16 cellular contexts compared by ENCODE assay signal in genomic region chr6:151610336-151610735, GRCh38.
DNase-seq lines count a peak whose midpoint lies in the region; ATAC-seq and TF ChIP-seq lines count a peak whose summit lies in the region.
"Had no signal": no experiment of that assay in that cellular context is flagged by ENCODE, and none has a peak within 500 bp of the region (broad histone marks: within the 10 kb centered on the region; RNA-seq: fewer than 3 reads in every experiment).

No MANE protein-coding gene starts in this region.

- H3K27me3 ChIP-seq in left ventricle myocardium inferior (ENCODE audit: low read depth): peaks cover 8% of the 10 kb centered on the region
- H3K27me3 ChIP-seq in subcutaneous abdominal adipose tissue (ENCODE audit: control insufficient read depth in 5 of 5, insufficient read depth in 4 of 5, low read length in 5 of 5): no peaks in the 10 kb centered on the region
- no peaks in the 10 kb centered on the region for H3K27me3 ChIP-seq in H7 (ENCODE audit: control insufficient read depth, insufficient read depth, low read length)
- H3K27me3 ChIP-seq in GM23338 (ENCODE audit: insufficient read depth): no peaks in the 10 kb centered on the region
- H3K27me3 ChIP-seq: BLaER1 treated with 17β-estradiol and CSF1 and Interleukin-3, amounts not matched to agents 10 nM and 100 nM had no signal

- H3K4me2 ChIP-seq in GM23338: no peak overlapping the region
- H3K4me2 ChIP-seq: BLaER1 treated with 17β-estradiol and CSF1 and Interleukin-3, amounts not matched to agents 10 nM and 100 nM had no signal

- H3K9me3 ChIP-seq in left ventricle myocardium inferior (replicated peaks) (peaks cover 20% of the 10 kb centered on the region), subcutaneous abdominal adipose tissue (ENCODE audit: control insufficient read depth in 5 of 5, low read length in 5 of 5) (peaks cover 0 to 9% (median 0%) of the 10 kb centered on the region in 5 donors)

- H3K9me2 ChIP-seq in GM23338 (ENCODE audit: insufficient read depth): peaks cover 14% of the 10 kb centered on the region

- no peak overlapping the region for H2AFZ ChIP-seq in GM23338

- H3K4me3 Mint-ChIP-seq in GM23338: no peak overlapping the region
- H3K4me3 Mint-ChIP-seq: B cell; CD8-positive, alpha-beta T cell had no signal

- H3K4me1 ChIP-seq in left ventricle myocardium inferior (no peaks in the 10 kb centered on the region), subcutaneous abdominal adipose tissue (ENCODE audit: control insufficient read depth in 5 of 5, insufficient read depth in 5 of 5, low read length in 5 of 5) (peaks cover 9 to 28% (median 24%) of the 10 kb centered on the region in 5 donors), GM23338 (ENCODE audit: insufficient read depth) (peaks cover 6% of the 10 kb centered on the region)
- H3K4me1 ChIP-seq: BLaER1 treated with 17β-estradiol and CSF1 and Interleukin-3, amounts not matched to agents 10 nM and 100 nM had no signal

- DNase-seq in left ventricle myocardium inferior (no peak), Right ventricle myocardium inferior (ENCODE audit: missing footprints) (no peak), kidney tubule cell (ENCODE audit: low spot score) (peak; percentile 25), H7 (no peak), GM23338 (ENCODE audit: low spot score) (no peak)
- DNase-seq: 8988T; Calu3; CD8-positive, alpha-beta T cell; DMS79 treated with DMSO at 0.1 percent for 48 hours; GF-D8; HCEC 1CT had no signal

- H3K36me3 Mint-ChIP-seq in GM23338 (ENCODE audit: low read depth): no peaks in the 10 kb centered on the region; the same call in 2 of the 3 replicates
- H3K36me3 Mint-ChIP-seq: CD8-positive, alpha-beta T cell had no signal

- no peak overlapping the region for H3K4me3 ChIP-seq in left ventricle myocardium inferior
- H3K4me3 ChIP-seq in subcutaneous abdominal adipose tissue (ENCODE audit: low read depth in 1 of 5, low read length in 5 of 5): no peak overlapping the region
- H3K4me3 ChIP-seq in H7 (ENCODE audit: insufficient read depth, low read depth, low read length): no peak overlapping the region
- H3K4me3 ChIP-seq in GM23338: no peak overlapping the region
- H3K4me3 ChIP-seq: BLaER1 treated with 17β-estradiol and CSF1 and Interleukin-3, amounts not matched to agents 10 nM and 100 nM had no signal

- ATAC-seq in Right ventricle myocardium inferior: no peak
- no peak for ATAC-seq in GM19395 (IDR thresholded peaks at IDR 0.05; ENCODE audit: unreplicated experiment)
- ATAC-seq in GM23338: no peak
- ATAC-seq: CD8-positive, alpha-beta T cell had no signal

- H3K79me2 ChIP-seq in GM23338 (replicated peaks; ENCODE audit: insufficient read depth): no peaks in the 10 kb centered on the region

- H3K27me3 Mint-ChIP-seq in GM23338 (ENCODE audit: insufficient read depth, low read depth, poor library complexity): peaks cover 5% of the 10 kb centered on the region

- H3K4me1 Mint-ChIP-seq in GM23338: peaks cover 23% of the 10 kb centered on the region
- H3K4me1 Mint-ChIP-seq: B cell had no signal

- TF ChIP-seq CTCF in left ventricle myocardium inferior (IDR thresholded peaks at IDR 0.05; ENCODE audit: borderline replicate concordance) (no peak), GM23338 (conservative IDR thresholded peaks at IDR 0.05; ENCODE audit: low read depth in 2 of 2) (no peak)

- H3K27ac Mint-ChIP-seq in GM23338: no peak overlapping the region
- H3K27ac Mint-ChIP-seq: B cell; CD8-positive, alpha-beta T cell had no signal

- H3K9me3 Mint-ChIP-seq in GM23338: no peaks in the 10 kb centered on the region; the same call in 2 of the 3 replicates
- H3K9me3 Mint-ChIP-seq: CD8-positive, alpha-beta T cell had no signal

- H3K36me3 ChIP-seq in left ventricle myocardium inferior (no peaks in the 10 kb centered on the region), subcutaneous abdominal adipose tissue (ENCODE audit: control insufficient read depth in 5 of 5, insufficient read depth in 5 of 5, low read length in 5 of 5) (no peaks in the 10 kb centered on the region), H7 (replicated peaks; ENCODE audit: control insufficient read depth, insufficient read depth, low read length) (no peaks in the 10 kb centered on the region), GM23338 (ENCODE audit: insufficient read depth) (no peaks in the 10 kb centered on the region)
- H3K36me3 ChIP-seq: BLaER1 treated with 17β-estradiol and CSF1 and Interleukin-3, amounts not matched to agents 10 nM and 100 nM had no signal

- H4K20me1 ChIP-seq in GM23338 (replicated peaks; ENCODE audit: insufficient read depth): no peaks in the 10 kb centered on the region
- H4K20me1 ChIP-seq: BLaER1 treated with 17β-estradiol and CSF1 and Interleukin-3, amounts not matched to agents 10 nM and 100 nM had no signal

- no peaks in the 10 kb centered on the region for H3F3A ChIP-seq in GM23338 (replicated peaks; ENCODE audit: low read depth)

- H3K27ac ChIP-seq in left ventricle myocardium inferior (replicated peaks): peak overlapping the region; percentile 74
- peak overlapping the region; percentile 93 for H3K27ac ChIP-seq in subcutaneous abdominal adipose tissue (ENCODE audit: low read depth, low read length)
- H3K27ac ChIP-seq in GM23338 (ENCODE audit: low read depth): no peak overlapping the region
- H3K27ac ChIP-seq: BLaER1 treated with 17β-estradiol and CSF1 and Interleukin-3, amounts not matched to agents 10 nM and 100 nM; HL-60 had no signal

- intact Hi-C loops in left ventricle myocardium inferior (cut with micrococcal nuclease): no loop called here
- intact Hi-C loops in Right ventricle myocardium inferior (cut with DNase I): no loop called here

- H3K9ac ChIP-seq in subcutaneous abdominal adipose tissue (ENCODE audit: low read length in 5 of 5): peak overlapping the region in 2 of 5 donors; percentile 48 to 66
- H3K9ac ChIP-seq: BLaER1 treated with 17β-estradiol and CSF1 and Interleukin-3, amounts not matched to agents 10 nM and 100 nM had no signal

TF ChIP-seq in GM23338, 12 proteins besides CTCF, POLR2A, EP300 and RAD21:
- TF ChIP-seq JUNB (IDR thresholded peaks at IDR 0.05; ENCODE audit: unreplicated experiment) (no peak), POLR2AphosphoS5 (IDR thresholded peaks at IDR 0.05; ENCODE audit: low read depth) (no peak), ZNF331 (CRISPR knock-in tag; IDR thresholded peaks at IDR 0.05; ENCODE audit: low read depth) (no peak), STAT1 (IDR thresholded peaks at IDR 0.05; ENCODE audit: unreplicated experiment) (no peak)
